Comparison of ENCODE assay signal across 14 cellular contexts in genomic region chr9:96916531-96916930, GRCh38. TPM values are rescaled to one million over a fixed set of nuclear protein-coding genes. Genes with fewer than 3 reads are reported as not detected.
DNase-seq lines count a peak whose midpoint lies in the region; ATAC-seq, FAIRE-seq and TF ChIP-seq lines count a peak whose summit lies in the region.
"Not testable (repeated sequence)": the region's sequence is repeated elsewhere in the genome, so short reads cannot be mapped to it uniquely, and the experiment has no call there.
"Had no signal": no experiment of that assay in that cellular context is flagged by ENCODE, and none has a peak within 500 bp of the region (broad histone marks: within the 10 kb centered on the region; RNA-seq: fewer than 3 reads in every experiment).

No MANE protein-coding gene starts in this region.

- H3K79me2 ChIP-seq in K562 (ENCODE audit: control insufficient read depth, insufficient read depth, low read length): not testable (repeated sequence)

- H2AFZ ChIP-seq in K562 (ENCODE audit: low read depth, low read length): not testable (repeated sequence)

- CTCF ChIA-PET in A549 (lab: Yijun Ruan, JAX); WTC11 (lab: Charles Lee); K562 (lab: Yijun Ruan, JAX; ENCODE audit: low intra/inter-chr PET ratio): not testable (repeated sequence)

- not testable (repeated sequence) for H3K27me3 Mint-ChIP-seq in WTC11 (ENCODE audit: low read depth); endodermal cell (ENCODE audit: insufficient read depth)

- not testable (repeated sequence) for TF ChIP-seq EP300 in A549 (IDR thresholded peaks at IDR 0.05); K562 (IDR thresholded peaks at IDR 0.05; ENCODE audit: low read length)

- ATAC-seq in A549 (peak; percentile 30 to 48; a peak in 2 of 6 replicates), WTC11 (peak; percentile 52), omental fat pad (ENCODE audit: low FRiP score) (peak; percentile 48)
- ATAC-seq in K562: not testable (repeated sequence)

- in situ Hi-C loops in K562 (cut with MboI): not testable (repeated sequence)

- H3K27me3 ChIP-seq in K562 (ENCODE audit: control insufficient read depth in 2 of 2, insufficient read depth in 2 of 2, low read length in 2 of 2); endodermal cell (ENCODE audit: control insufficient read depth, insufficient read depth, low read length, poor library complexity, severe bottlenecking): not testable (repeated sequence)

- not testable (repeated sequence) for H3K9me3 Mint-ChIP-seq in WTC11, endodermal cell

- H3K36me3 Mint-ChIP-seq in WTC11; endodermal cell (ENCODE audit: low read depth): not testable (repeated sequence)

- H3K4me3 Mint-ChIP-seq in WTC11, endodermal cell: not testable (repeated sequence)

- not testable (repeated sequence) for TF ChIP-seq RAD21 in A549 (conservative IDR thresholded peaks at IDR 0.05 in 1 of 2, IDR thresholded peaks at IDR 0.05 in 1 of 2); K562 (CRISPR knock-in tag; conservative IDR thresholded peaks at IDR 0.05 in 1 of 2, IDR thresholded peaks at IDR 0.05 in 1 of 2)

- not testable (repeated sequence) for H3K27ac ChIP-seq in A549; K562 (ENCODE audit: extremely low read depth, low read depth, low read length); endodermal cell (ENCODE audit: low read depth, low read length)

- H3K4me1 ChIP-seq in A549; K562 (replicated peaks in 1 of 2; ENCODE audit: control insufficient read depth in 2 of 2, insufficient read depth in 2 of 2, low read length in 2 of 2); endodermal cell (ENCODE audit: control insufficient read depth, insufficient read depth, low read length): not testable (repeated sequence)

- TF ChIP-seq CTCF in A549 (IDR thresholded peaks at IDR 0.05); WTC11 (IDR thresholded peaks at IDR 0.05); K562 (IDR thresholded peaks at IDR 0.05 in 2 of 3, conservative IDR thresholded peaks at IDR 0.05 in 1 of 3; ENCODE audit: insufficient read depth in 2 of 3, low read depth in 1 of 3, low read length in 3 of 3); endodermal cell (conservative IDR thresholded peaks at IDR 0.05); omental fat pad (IDR thresholded peaks at IDR 0.05): not testable (repeated sequence)

- not testable (repeated sequence) for H3K36me3 ChIP-seq in K562 (ENCODE audit: control insufficient read depth, insufficient read depth, low read length); endodermal cell (ENCODE audit: control insufficient read depth, insufficient read depth, low read length)

- FAIRE-seq in A549 (lab: Jason Lieb, UNC): not testable (repeated sequence)
- peak; percentile 46 for FAIRE-seq in K562 (lab: Jason Lieb, UNC)

- not testable (repeated sequence) for H3K4me1 Mint-ChIP-seq in WTC11, endodermal cell

- not testable (repeated sequence) for H3K4me3 ChIP-seq in A549; K562; endodermal cell (ENCODE audit: low read length)

- not testable (repeated sequence) for H3K27ac Mint-ChIP-seq in WTC11, endodermal cell

- H4K20me1 ChIP-seq in K562 (replicated peaks; ENCODE audit: control insufficient read depth, insufficient read depth, low read length): not testable (repeated sequence)

- H3K9me1 ChIP-seq in K562 (ENCODE audit: control insufficient read depth, insufficient read depth, low read length): not testable (repeated sequence)

- WGBS in A549 (ENCODE audit: missing lambda C conversion rate): 97% methylated on average over 5 of the region's 6 CpGs
- WGBS in K562 (ENCODE audit: insufficient coverage, low coverage, missing lambda C conversion rate): 100% methylated on average over 3 of the region's 6 CpGs
- 100% methylated on average over 1 of the region's 6 CpGs; no CpG with 5 or more reads in 1 of the 2 experiments for WGBS in endodermal cell (ENCODE audit: insufficient coverage in 1 of 2, insufficient read length in 1 of 2), 2 experiments

- not testable (repeated sequence) for BruUV-seq in K562 (replicated peaks; lab: Mats Ljungman, UMichigan)

- DNase-seq in A549 (ENCODE audit: low read depth in 1 of 2, low spot score in 1 of 2); WTC11 (ENCODE audit: low spot score); K562 (ENCODE audit: extremely low read depth in 1 of 4, low spot score in 3 of 4); omental fat pad (ENCODE audit: low spot score): not testable (repeated sequence)
- peak; percentile 24 for DNase-seq in endodermal cell

- not testable (repeated sequence) for H3K4me2 ChIP-seq in A549; K562 (ENCODE audit: insufficient read depth, low read length)

- H3K9me3 ChIP-seq in A549; K562 (replicated peaks; ENCODE audit: control insufficient read depth, insufficient read depth, low read depth, low read length); endodermal cell (ENCODE audit: control insufficient read depth, low read length): not testable (repeated sequence)

- POLR2A ChIA-PET in A549 (lab: Yijun Ruan, JAX); WTC11 (lab: Charles Lee); K562 (lab: Yijun Ruan, JAX): not testable (repeated sequence)

- H3K9ac ChIP-seq in K562 (ENCODE audit: insufficient read depth in 1 of 2, low read depth in 2 of 2, low read length in 2 of 2); endodermal cell (ENCODE audit: extremely low read depth, low read length, poor library complexity, severe bottlenecking): not testable (repeated sequence)

- not testable (repeated sequence) for TF ChIP-seq POLR2A in A549 (IDR thresholded peaks at IDR 0.05; ENCODE audit: low read length); K562 (conservative IDR thresholded peaks at IDR 0.05)

- intact Hi-C loops in K562 (cut with micrococcal nuclease): not testable (repeated sequence)

RNA-seq across cellular contexts. Expression of gene NUTM2G, which starts 12.1 kb away (rescaled TPM):
- not detected in 2 replicates for polyA plus RNA-seq in A549 (2011; rRNA removed)
- not detected in 2 replicates for polyA plus RNA-seq in A549 (2012; cell fraction: cytosol; rRNA removed)
- not detected in 2 replicates for polyA plus RNA-seq in A549 (2012; cell fraction: nucleus; rRNA removed)
- not detected in 3 replicates for polyA plus RNA-seq in A549 (2017; fragmentation: RNase III; extraction: RNeasy Plus Mini Kit Qiagen cat#74134 plus additional on column Dnase treatment)
- not detected in 2 replicates for polyA minus RNA-seq in A549 (2011; rRNA and poly(A)+ RNA removed)
- 0.14 to 0.50 TPM (median 0.27 TPM) in 3 replicates for total RNA-seq in WTC11 (2021)
- not detected in 2 replicates for total RNA-seq in K562 (2011; cell fraction: chromatin; rRNA removed; ENCODE audit: low replicate concordance)
- not detected in 2 replicates for total RNA-seq in K562 (2011; cell fraction: nucleolus; rRNA removed)
- not detected in 2 replicates for total RNA-seq in K562 (2011; cell fraction: nucleoplasm; rRNA removed)
- total RNA-seq in K562 (2014; rRNA removed): not detected in 2 replicates
- total RNA-seq in K562 (2014; rRNA removed; fragmentation: Illumina TruSeq; extraction: Trizol): not detected in 2 replicates
- not detected in 2 replicates for total RNA-seq in K562 (2015; rRNA removed; fragmentation: Illumina TruSeq; extraction: Trizol)
- not detected in 2 replicates for total RNA-seq in K562 (2021)
- polyA plus RNA-seq in K562 (2011; rRNA removed): not detected in 2 replicates
- polyA plus RNA-seq in K562 (2011; cell fraction: cytosol; rRNA removed): not detected in 2 replicates
- polyA plus RNA-seq in K562 (2011; cell fraction: nucleus; rRNA removed): not detected in 2 replicates
- 0.65 and 0.69 TPM in 2 replicates for polyA plus RNA-seq in K562 (2012)
- not detected in 2 replicates for polyA plus RNA-seq in K562 (2014; fragmentation: Illumina TruSeq; extraction: Trizol)
- polyA plus RNA-seq in K562 (2014; fragmentation: Nextera tagmentation; extraction: Ambion mirVana): under 1 TPM; 0.03 TPM
- polyA plus RNA-seq in K562 (2014; rRNA removed): not detected in 2 replicates
- not detected in 2 replicates for polyA minus RNA-seq in K562 (2011; rRNA and poly(A)+ RNA removed)
- not detected in 2 replicates for polyA minus RNA-seq in K562 (2011; cell fraction: cytosol; rRNA and poly(A)+ RNA removed)
- not detected in 2 replicates for polyA minus RNA-seq in K562 (2011; cell fraction: nucleus; rRNA and poly(A)+ RNA removed)
- total RNA-seq in endodermal cell: not detected
- not detected for polyA plus RNA-seq in endodermal cell (2013, experiment 1 of 2)
- polyA plus RNA-seq in endodermal cell (2013, experiment 2 of 2): not detected
- total RNA-seq in omental fat pad: not detected
- total RNA-seq: A172; A673; CD4-positive, alpha-beta memory T cell; CD4-positive, CD25-positive, alpha-beta regulatory T cell; CD8-positive, alpha-beta memory T cell; G401; GM12878 had no signal
- polyA plus RNA-seq: AG04450, CD14-positive monocyte had no signal
